ENCODE assay signal across 1 cellular context in genomic region chr17:29243792-29244191, GRCh38.
TF ChIP-seq lines count a peak whose summit lies in the region.

No MANE protein-coding gene starts in this region.

TF ChIP-seq in K562, 482 proteins besides CTCF, POLR2A, EP300 and RAD21 (continued from another document):
- TF ChIP-seq MLLT1 (IDR thresholded peaks at IDR 0.05) = peak in 1 of 2 experiments; percentile 80; a peak in 2 of 4 replicates
- no peak for TF ChIP-seq CC2D1A (IDR thresholded peaks at IDR 0.05)
